ENCODE assay signal across 28 cellular contexts in the genomic region with DNA sequence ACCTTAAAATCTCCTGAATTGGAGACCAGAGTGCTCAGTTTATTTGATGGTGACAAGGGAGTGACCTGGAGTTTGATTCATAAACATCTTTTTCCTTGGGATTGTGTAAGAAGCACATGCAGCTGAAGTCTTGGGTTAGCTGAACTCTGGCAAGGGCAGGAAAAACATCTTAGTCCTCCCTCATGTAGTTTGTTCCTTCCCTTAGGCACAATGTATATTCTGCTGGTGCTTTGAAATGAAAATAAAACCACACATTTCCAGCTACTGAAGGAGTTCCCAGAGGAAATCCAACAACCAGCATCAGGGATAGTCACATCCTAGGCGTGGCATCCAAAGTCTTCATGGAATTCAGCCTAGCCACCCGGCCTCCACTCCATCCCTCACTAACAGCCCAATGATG.
A peak's percentile ranks its signal among the peaks of the same experiment; 100 is the strongest.
DNase-seq lines count a peak whose midpoint lies in the region; ATAC-seq and TF ChIP-seq lines count a peak whose summit lies in the region.
"Had no signal": no experiment of that assay in that cellular context is flagged by ENCODE, and none has a peak within 500 bp of the region (broad histone marks: within the 10 kb centered on the region; RNA-seq: fewer than 3 reads in every experiment).

No MANE protein-coding gene starts in this region.

- H3K4me1 ChIP-seq in mammary epithelial cell (ENCODE audit: insufficient read depth, low read length) (peaks cover 9% of the 10 kb centered on the region), trophoblast cell (ENCODE audit: control insufficient read depth in 1 of 2, insufficient read depth in 2 of 2, low read length in 2 of 2) (no peaks in the 10 kb centered on the region)
- H3K4me1 ChIP-seq: BE2C, parathyroid adenoma had no signal

- H4K8ac ChIP-seq in trophoblast cell (ENCODE audit: low read depth, low read length), result no peak overlapping the region

- in situ Hi-C loops in mammary epithelial cell (cut with MboI; ENCODE audit: low sequenced_read_pairs in 2 of 2), result no loop called here

- no peak overlapping the region for H2BK12ac ChIP-seq in trophoblast cell (ENCODE audit: low read length)

- no peak overlapping the region for H3K4ac ChIP-seq in trophoblast cell (ENCODE audit: low read depth, low read length)

- no peak overlapping the region for H2BK120ac ChIP-seq in trophoblast cell (ENCODE audit: insufficient read depth, low read length, poor library complexity)

- intact Hi-C loops in mammary epithelial cell (cut with micrococcal nuclease), result no loop called here

- no peak overlapping the region for H3K9ac ChIP-seq in mammary epithelial cell (ENCODE audit: insufficient read depth, low read length)
- H3K9ac ChIP-seq in trophoblast cell (ENCODE audit: low read length), result no peak overlapping the region
- H3K9ac ChIP-seq: parathyroid adenoma had no signal

- H3K27ac ChIP-seq in mammary epithelial cell (ENCODE audit: insufficient read depth, low read depth, low read length) (no peak overlapping the region), trophoblast cell (ENCODE audit: low read depth, low read length) (no peak overlapping the region)
- H3K27ac ChIP-seq: parathyroid adenoma had no signal

- H2AK5ac ChIP-seq in trophoblast cell (ENCODE audit: low read length), result no peak overlapping the region

- dilution Hi-C loops in mammary epithelial cell (cut with HindIII; ENCODE audit: low sequenced_read_pairs), result no loop called here

- no peaks in the 10 kb centered on the region for H3K79me1 ChIP-seq in trophoblast cell (ENCODE audit: low read length)

- no peak overlapping the region for H2AFZ ChIP-seq in mammary epithelial cell (ENCODE audit: low read depth, low read length)
- H2AFZ ChIP-seq in trophoblast cell (ENCODE audit: insufficient read depth, low read length, poor library complexity), result no peak overlapping the region
- H2AFZ ChIP-seq: parathyroid adenoma had no signal

- H3K36me3 ChIP-seq in mammary epithelial cell (ENCODE audit: insufficient read depth, low read length) (no peaks in the 10 kb centered on the region), trophoblast cell (ENCODE audit: control insufficient read depth in 1 of 2, insufficient read depth in 2 of 2, low read length in 2 of 2) (no peaks in the 10 kb centered on the region)
- H3K36me3 ChIP-seq: BE2C had no signal

- CTCF ChIA-PET in mammary epithelial cell (lab: Charles Lee; ENCODE audit: low non-redundant PET), result no interaction called here

- H4K91ac ChIP-seq in trophoblast cell (ENCODE audit: low read depth, low read length), result no peak overlapping the region

- no peak for ATAC-seq in HG02678 (IDR thresholded peaks at IDR 0.05; ENCODE audit: unreplicated experiment)
- ATAC-seq: activated CD8-positive, alpha-beta T cell treated with anti-CD3 and anti-CD28 coated beads, Interleukin-2, amount 10 ng/mL, durations not matched to agents 7 days and 5 days; CD8-positive, alpha-beta T cell; right cardiac atrium; stimulated activated naive CD8-positive, alpha-beta T cell treated with anti-CD3 and anti-CD28 coated beads, Interleukin-15, Interleukin-2, amounts not matched to agents 100 U/mL and 50 U/mL, for 24 hours had no signal

- H3K18ac ChIP-seq in trophoblast cell (ENCODE audit: low read length), result no peak overlapping the region

- H3K14ac ChIP-seq in trophoblast cell (ENCODE audit: low read length), result no peak overlapping the region

- TF ChIP-seq CTCF in mammary epithelial cell (conservative IDR thresholded peaks at IDR 0.05 in 1 of 2, IDR thresholded peaks at IDR 0.05 in 1 of 2; ENCODE audit: extremely low read depth in 1 of 2, insufficient read depth in 1 of 2, low read depth in 1 of 2, low read length in 2 of 2), result no peak
- TF ChIP-seq CTCF in fibroblast of the aortic adventitia (IDR thresholded peaks at IDR 0.05; ENCODE audit: insufficient read depth, low read length), result no peak

- no peak overlapping the region for H3K4me2 ChIP-seq in mammary epithelial cell (ENCODE audit: insufficient read depth, low read depth, low read length)
- no peak overlapping the region for H3K4me2 ChIP-seq in trophoblast cell (ENCODE audit: low read length)

- H3K27me3 ChIP-seq in mammary epithelial cell (ENCODE audit: insufficient read depth, low read length) (no peaks in the 10 kb centered on the region), trophoblast cell (ENCODE audit: insufficient read depth, low read length) (no peaks in the 10 kb centered on the region)
- H3K27me3 ChIP-seq: BE2C had no signal

- H3K4me3 ChIP-seq in mammary epithelial cell (replicated peaks in 1 of 3; ENCODE audit: insufficient read depth in 1 of 3, low read depth in 2 of 3, low read length in 3 of 3) (no peak overlapping the region), fibroblast of the aortic adventitia (ENCODE audit: low read depth, low read length) (no peak overlapping the region), trophoblast cell (ENCODE audit: low read depth, low read length) (no peak overlapping the region)

- no peaks in the 10 kb centered on the region for H4K20me1 ChIP-seq in mammary epithelial cell (ENCODE audit: insufficient read depth, low read length)

- no TSS peak for BruUV-seq in mammary epithelial cell (replicated peaks; lab: Mats Ljungman, UMichigan)

- no peak overlapping the region for H4K12ac ChIP-seq in trophoblast cell (ENCODE audit: low read depth, low read length)

- H3K9me3 ChIP-seq in mammary epithelial cell (replicated peaks; ENCODE audit: insufficient read depth, low read length) (no peaks in the 10 kb centered on the region), trophoblast cell (ENCODE audit: insufficient read depth, low read depth, low read length) (no peaks in the 10 kb centered on the region)
- H3K9me3 ChIP-seq: BE2C had no signal

- H3K79me2 ChIP-seq in mammary epithelial cell (ENCODE audit: insufficient read depth, low read length) (no peaks in the 10 kb centered on the region), trophoblast cell (ENCODE audit: control insufficient read depth, insufficient read depth, low read length, poor library complexity) (no peaks in the 10 kb centered on the region)
- H3K79me2 ChIP-seq: parathyroid adenoma had no signal

- 62% methylated on average over 2 of the region's 2 CpGs for WGBS in mammary epithelial cell (ENCODE audit: low coverage, missing lambda C conversion rate)
- no CpG with 5 or more reads among the region's 2 CpGs for WGBS in trophoblast cell (ENCODE audit: extremely low coverage, insufficient coverage, insufficient read length)

- H3K23ac ChIP-seq in trophoblast cell (ENCODE audit: low read length), result no peak overlapping the region

- H2BK5ac ChIP-seq in trophoblast cell (ENCODE audit: low read depth, low read length, poor library complexity), result no peak overlapping the region

- peak; percentile 23 for DNase-seq in HCEC 1CT
- peak; percentile 18 for DNase-seq in mammary epithelial cell
- peak; percentile 33 for DNase-seq in fibroblast of the aortic adventitia (ENCODE audit: low read depth)
- peak; percentile 89 to 96 for DNase-seq in trophoblast cell
- no peak for DNase-seq in NCI-H146 (lab: John Stamatoyannopoulos, UW)
- DNase-seq in activated CD8-positive, alpha-beta memory T cell treated with anti-CD3 and anti-CD28 coated beads, Interleukin-2, amount 50 U/mL, for 48 hours, result no peak
- DNase-seq: activated CD8-positive, alpha-beta T cell treated with anti-CD3 and anti-CD28 coated beads, Interleukin-2, amount 10 ng/mL, durations not matched to agents 7 days and 5 days; activated naive CD4-positive, alpha-beta T cell treated with anti-CD3 and anti-CD28 coated beads, Interleukin-2, amount 50 U/mL, for 16 hours; amygdala; BE2C; CD8-positive, alpha-beta T cell; DMS 273 treated with DMSO at 0.1 percent for 48 hours; effector CD4-positive, alpha-beta T cell; hypothalamus; immature natural killer cell; KG1; mesendoderm; MM.1S; NCI-H1417; NCI-H2081; NCI-H345; NCI-H69; right cardiac atrium; SHP77; stimulated activated CD4-positive, alpha-beta T cell treated with anti-CD3 and anti-CD28 coated beads, Interleukin-1b, Interleukin-23, amount 100 ng/mL, for 48 hours; stimulated activated naive CD8-positive, alpha-beta T cell treated with anti-CD3 and anti-CD28 coated beads, Interleukin-15, Interleukin-2, amounts not matched to agents 100 U/mL and 50 U/mL, for 24 hours had no signal

Comparison
In these comparisons a context has a peak if more than half of its experiments do, and no peak if none do; other contexts are left out.
1. DNase-seq: peak in HCEC 1CT (single experiment), mammary epithelial cell (single experiment), fibroblast of the aortic adventitia (single experiment) and trophoblast cell (2 of 2); none in NCI-H146 (single experiment) and activated CD8-positive, alpha-beta memory T cell treated with anti-CD3 and anti-CD28 coated beads, Interleukin-2, amount 50 U/mL, for 48 hours (single experiment).